In the genomic region with DNA sequence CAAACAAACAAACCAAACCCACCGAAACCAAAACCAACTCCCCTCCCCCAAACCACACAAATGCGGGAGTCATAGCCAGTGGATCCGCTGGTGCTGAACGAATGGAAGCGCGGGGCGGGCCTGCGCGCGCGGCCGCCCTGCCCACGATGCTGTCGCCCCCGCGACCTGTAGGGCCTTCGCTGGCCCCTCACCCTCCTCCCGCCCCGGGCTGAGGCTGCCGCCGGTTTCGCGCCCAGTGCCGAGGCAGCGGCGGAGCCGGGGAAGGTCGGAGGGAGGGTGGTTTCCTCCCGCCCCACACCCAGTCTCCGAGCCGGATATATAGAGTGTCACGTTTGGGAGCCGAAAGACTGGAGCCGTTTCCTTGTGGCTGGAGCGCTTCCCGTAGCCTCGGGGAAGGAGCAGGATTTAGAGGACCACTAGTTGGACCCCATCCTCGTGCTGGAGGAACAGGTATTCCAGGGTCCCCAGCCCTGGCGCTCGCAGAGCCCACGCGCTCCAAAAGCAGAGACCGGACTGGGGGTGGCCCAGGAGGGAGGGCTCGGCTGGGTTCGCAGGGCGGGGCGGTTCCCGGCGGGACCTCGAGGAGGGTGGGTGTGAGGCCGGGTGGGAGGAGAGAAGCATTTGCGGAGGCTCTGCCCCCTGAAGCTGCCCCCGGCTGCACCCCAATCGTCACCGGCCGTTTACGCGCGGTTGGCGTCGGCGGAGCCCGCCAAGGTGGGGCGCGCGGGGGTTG, we compare ENCODE assay signal across 8 cellular contexts. TPM values are rescaled to one million over a fixed set of nuclear protein-coding genes. Genes with fewer than 3 reads are reported as not detected.
DNase-seq lines count a peak whose midpoint lies in the region; ATAC-seq and TF ChIP-seq lines count a peak whose summit lies in the region.

A gene (plus strand): TSS at position 321 of the 733 bp plus-strand sequence. CDS start 121,172 bp downstream, outside the sequence.

- DNase-seq in SIG-M5 treated with dmso at 0.1 percent for 504 hours (lab: John Stamatoyannopoulos, UW; ENCODE audit: unreplicated experiment) = peak; percentile 66
- no peak for DNase-seq in SIG-M5 (lab: John Stamatoyannopoulos, UW)
- DNase-seq in SK-N-DZ (ENCODE audit: low spot score) = peak; percentile 30
- DNase-seq in activated naive CD8-positive, alpha-beta T cell treated with anti-CD3 and anti-CD28 coated beads for 36 hours = peak; percentile 66
- peak; percentile 67 for DNase-seq in Right ventricle myocardium superior
- DNase-seq in ovary = peak in 1 of 5 donors; percentile 14
- DNase-seq in uterus = peak; percentile 30 to 36

- no peaks in the 10 kb centered on the region for H3K9me3 Mint-ChIP-seq in activated naive CD8-positive, alpha-beta T cell treated with anti-CD3 and anti-CD28 coated beads for 36 hours

- no peaks in the 10 kb centered on the region for H3K36me3 Mint-ChIP-seq in activated naive CD8-positive, alpha-beta T cell treated with anti-CD3 and anti-CD28 coated beads for 36 hours

- peaks cover 7% of the 10 kb centered on the region for H3K4me1 Mint-ChIP-seq in activated naive CD8-positive, alpha-beta T cell treated with anti-CD3 and anti-CD28 coated beads for 36 hours

- TF ChIP-seq EP300 in ovary (IDR thresholded peaks at IDR 0.05) = no peak

- TF ChIP-seq CTCF in ovary (IDR thresholded peaks at IDR 0.05) (no peak), uterus (IDR thresholded peaks at IDR 0.05) (no peak)

- H3K36me3 ChIP-seq in ovary (no peaks in the 10 kb centered on the region), uterus (no peaks in the 10 kb centered on the region)

- no peaks in the 10 kb centered on the region for H3K27me3 ChIP-seq in ovary
- no peaks in the 10 kb centered on the region for H3K27me3 ChIP-seq in uterus

- ATAC-seq in HG03139 (IDR thresholded peaks at IDR 0.05; ENCODE audit: unreplicated experiment) (peak; percentile 51), Right ventricle myocardium superior (ENCODE audit: poor library complexity) (peak; percentile 81)

- no peak within 1 kb of the TSS for H3K27ac ChIP-seq in ovary
- H3K27ac ChIP-seq in uterus = peak within 1 kb of the TSS; percentile 74 to 81

- H3K4me3 ChIP-seq in ovary = peak within 1 kb of the TSS; percentile 69
- peak within 1 kb of the TSS; percentile 57 to 59 for H3K4me3 ChIP-seq in uterus

- peak within 1 kb of the TSS; percentile 91 for H3K4me3 Mint-ChIP-seq in activated naive CD8-positive, alpha-beta T cell treated with anti-CD3 and anti-CD28 coated beads for 36 hours

- intact Hi-C loops in Right ventricle myocardium superior (cut with DNase I) (no loop called here), ovary (cut with DNase I) (no loop called here), uterus (cut with DNase I; ENCODE audit: low total_unique reads) (no loop called here)

- H3K9me3 ChIP-seq in ovary (no peaks in the 10 kb centered on the region), uterus (no peaks in the 10 kb centered on the region)

- H3K27me3 Mint-ChIP-seq in activated naive CD8-positive, alpha-beta T cell treated with anti-CD3 and anti-CD28 coated beads for 36 hours = peaks cover 49% of the 10 kb centered on the region

- TF ChIP-seq POLR2A in ovary (IDR thresholded peaks at IDR 0.05) = no peak
- peak in 1 of 2 donors; percentile 29 for TF ChIP-seq POLR2A in uterus (IDR thresholded peaks at IDR 0.05)

- peak within 1 kb of the TSS; percentile 80 for H3K27ac Mint-ChIP-seq in activated naive CD8-positive, alpha-beta T cell treated with anti-CD3 and anti-CD28 coated beads for 36 hours

- WGBS in ovary, 3 donors = 0 to 1% (median 0%) methylated on average over 55 to 66 of the region's 66 CpGs

- H3K4me1 ChIP-seq in ovary (ENCODE audit: insufficient read depth) (peaks cover 3% of the 10 kb centered on the region), uterus (no peaks in the 10 kb centered on the region)

RNA-seq across cellular contexts. Expression of the gene that starts here (rescaled TPM):
- polyA plus RNA-seq in SK-N-DZ (2014; cell fraction: cytosol; rRNA removed) = 1.1 and 2.9 TPM in 2 replicates
- 0.08 and 0.44 TPM in 2 replicates for polyA plus RNA-seq in SK-N-DZ (2014; cell fraction: nucleus; rRNA removed)
- 1 to 10 TPM; 7.0 to 7.6 TPM for total RNA-seq in activated naive CD8-positive, alpha-beta T cell treated with anti-CD3 and anti-CD28 coated beads for 36 hours
- total RNA-seq in Right ventricle myocardium superior (3.1 TPM), ovary (1 to 10 TPM in 5 of 7 donors, under 1 TPM in 2; 0.86 to 3.7 (median 1.5) TPM), uterus (10 to 100 TPM in 2 of 4 donors, 1 to 10 TPM in 2; 4.7 to 14.4 (median 9.5) TPM)
- polyA plus RNA-seq in ovary = 1 to 10 TPM in 1 of 2 donors, under 1 TPM in 1; 0.41 to 5.3 TPM

Comparison
In these comparisons a context has a peak if more than half of its experiments do, and no peak if none do; other contexts are left out.
1. H3K27ac ChIP-seq: peak in uterus (2 of 2); none in ovary (0 of 2).